ENCODE assay signal across 1 cellular context in genomic region chr7:141737836-141738591, GRCh38.
TF ChIP-seq lines count a peak whose summit lies in the region.

SSBP1 (plus strand) TSS chr7:141738358; CDS start chr7:141739167, 809 bp downstream.

TF ChIP-seq in K562, 482 proteins besides CTCF, POLR2A, EP300 and RAD21 (continued from another document and continues in another):
- no peak; the same call in 1 of the 2 replicates for TF ChIP-seq ZNF407 (IDR thresholded peaks at IDR 0.05; ENCODE audit: low read depth)
- peak; percentile 91 for TF ChIP-seq ZBTB2 (IDR thresholded peaks at IDR 0.05)
- peak; percentile 93 for TF ChIP-seq KAT8 (IDR thresholded peaks at IDR 0.05; ENCODE audit: low read depth)
- TF ChIP-seq BRD4 (IDR thresholded peaks at IDR 0.05): peak; percentile 96
- peak; percentile 97 for TF ChIP-seq RB1 (IDR thresholded peaks at IDR 0.05; ENCODE audit: low read depth)
- TF ChIP-seq U2AF1 (optimal IDR thresholded peaks at IDR 0.05; ENCODE audit: low read depth, low read length): no peak
- peak; percentile 71; the same call in 1 of the 2 replicates for TF ChIP-seq TEAD4 (IDR thresholded peaks at IDR 0.05; ENCODE audit: low read length)
- 0 out of 2 replicates have a peak, but pooled peaks have one; percentile 53 for TF ChIP-seq TEAD4 (CRISPR knock-in tag; IDR thresholded peaks at IDR 0.05; ENCODE audit: borderline replicate concordance)
- peak; percentile 68; the same call in 1 of the 2 replicates for TF ChIP-seq MITF (IDR thresholded peaks at IDR 0.05)
- TF ChIP-seq FOXO4 (CRISPR knock-in tag; IDR thresholded peaks at IDR 0.05): no peak
- no peak for TF ChIP-seq ZBTB8A (IDR thresholded peaks at IDR 0.05; ENCODE audit: partially characterized antibody)
- TF ChIP-seq EZH2 (IDR thresholded peaks at IDR 0.05; ENCODE audit: borderline replicate concordance, low read depth, low read length): no peak
- peak; percentile 96 for TF ChIP-seq TFAP4 (CRISPR knock-in tag; IDR thresholded peaks at IDR 0.05; ENCODE audit: borderline replicate concordance)
- TF ChIP-seq HIVEP1 (CRISPR knock-in tag; IDR thresholded peaks at IDR 0.05): peak; percentile 53; the same call in 1 of the 2 replicates
- TF ChIP-seq ZNF3 (CRISPR knock-in tag; IDR thresholded peaks at IDR 0.05): no peak
- TF ChIP-seq ZNF609 (CRISPR knock-in tag; IDR thresholded peaks at IDR 0.05; ENCODE audit: borderline replicate concordance): peak; percentile 95
- peak; percentile 12; the same call in 1 of the 2 replicates for TF ChIP-seq NFXL1 (CRISPR knock-in tag; IDR thresholded peaks at IDR 0.05)
- peak; percentile 90 for TF ChIP-seq EHMT2 (IDR thresholded peaks at IDR 0.05)
- peak; percentile 98 for TF ChIP-seq NR2C1 (IDR thresholded peaks at IDR 0.05)
- peak; percentile 99 for TF ChIP-seq NR2C1 (tag; IDR thresholded peaks at IDR 0.05)
- TF ChIP-seq SNRNP70 (optimal IDR thresholded peaks at IDR 0.05; ENCODE audit: low read depth, low read length): no peak
- TF ChIP-seq TAL1 (IDR thresholded peaks at IDR 0.05): peak; percentile 33; the same call in 1 of the 2 replicates
- peak; percentile 97 for TF ChIP-seq NR2C2 (CRISPR knock-in tag; IDR thresholded peaks at IDR 0.05)
- peak; percentile 99 for TF ChIP-seq NR2C2 (tag; IDR thresholded peaks at IDR 0.05)
- peak; percentile 80 for TF ChIP-seq CEBPG (CRISPR knock-in tag; IDR thresholded peaks at IDR 0.05)
- TF ChIP-seq CEBPG (tag; conservative IDR thresholded peaks at IDR 0.05 in 1 of 2, IDR thresholded peaks at IDR 0.05 in 1 of 2): 0 out of 4 replicates have a peak, but pooled peaks of 1 of the 2 experiments have one; percentile 27
- peak; percentile 98 for TF ChIP-seq HLTF (IDR thresholded peaks at IDR 0.05)
- TF ChIP-seq ETS2 (tag; IDR thresholded peaks at IDR 0.05; ENCODE audit: borderline replicate concordance, poor library complexity, severe bottlenecking): no peak
- peak; percentile 95 for TF ChIP-seq THRAP3 (IDR thresholded peaks at IDR 0.05; ENCODE audit: borderline replicate concordance)
- TF ChIP-seq KLF13 (tag; IDR thresholded peaks at IDR 0.05; ENCODE audit: borderline replicate concordance, low read depth): peak; percentile 48; the same call in 1 of the 2 replicates
- no peak for TF ChIP-seq ZNF655 (CRISPR knock-in tag; IDR thresholded peaks at IDR 0.05)
- TF ChIP-seq ZNF217 (CRISPR knock-in tag; IDR thresholded peaks at IDR 0.05): no peak
- TF ChIP-seq ESRRA (IDR thresholded peaks at IDR 0.05; ENCODE audit: borderline replicate concordance, low read depth): peak; percentile 74
- peak; percentile 50; the same call in 1 of the 2 replicates for TF ChIP-seq USF1 (CRISPR knock-in tag; IDR thresholded peaks at IDR 0.05)
- TF ChIP-seq ZNF395 (CRISPR knock-in tag; IDR thresholded peaks at IDR 0.05): peak; percentile 85
- no peak for TF ChIP-seq DDX20 (tag; IDR thresholded peaks at IDR 0.05; ENCODE audit: low read depth)
- TF ChIP-seq E2F3 (CRISPR knock-in tag; IDR thresholded peaks at IDR 0.05): peak; percentile 75
- no peak for TF ChIP-seq TEAD2 (tag; IDR thresholded peaks at IDR 0.05)
- TF ChIP-seq SP1 (CRISPR knock-in tag; IDR thresholded peaks at IDR 0.05): peak; percentile 98
- TF ChIP-seq TAF1 (IDR thresholded peaks at IDR 0.05; ENCODE audit: control insufficient read depth, extremely low read depth, insufficient read depth, low read length, severe bottlenecking): peak; percentile 96
